Comparison of ENCODE assay signal across 22 cellular contexts in genomic region chr3:146899171-146899570, GRCh38.
"Had no signal": no experiment of that assay in that cellular context is flagged by ENCODE, and none has a peak within 500 bp of the region (broad histone marks: within the 10 kb centered on the region; RNA-seq: fewer than 3 reads in every experiment).

No MANE protein-coding gene starts in this region.

- H3K27me3 ChIP-seq: foreskin keratinocyte, hepatocyte, neutrophil, spleen, tibial artery, upper lobe of left lung, uterus had no signal

- ATAC-seq: effector memory CD8-positive, alpha-beta T cell; foreskin keratinocyte; left colon; left ventricle myocardium superior; psoas muscle; sciatic nerve; stimulated activated memory B cell treated with anti-CD40 and anti-IgM and Interleukin-4, amounts not matched to agents 10 μg/mL and 1 μg/mL and 100 μg/mL, for 72 hours had no signal

- H2AFZ ChIP-seq: hepatocyte had no signal

- H3K4me3 ChIP-seq: hepatocyte, lung, psoas muscle, spleen, tibial artery, upper lobe of left lung, uterus had no signal

- H3K79me2 ChIP-seq: hepatocyte had no signal

- H3K36me3 ChIP-seq: neutrophil, spleen, tibial artery, upper lobe of left lung, uterus had no signal

- H3K9me3 ChIP-seq: neutrophil, psoas muscle, spleen, tibial artery, upper lobe of left lung, uterus had no signal

- H3K4me1 ChIP-seq: foreskin keratinocyte, spleen, tibial artery, upper lobe of left lung, uterus had no signal

- DNase-seq: effector memory CD8-positive, alpha-beta T cell; erythroblast; foreskin keratinocyte; head of caudate nucleus; left colon; left ventricle myocardium superior; mesenchymal stem cell; naive B cell; nephron progenitor cell; psoas muscle; spleen; stimulated activated CD4-positive, alpha-beta T cell treated with anti-CD3 and anti-CD28 coated beads, Interleukin-15, amount 100 ng/mL, for 24 hours; stimulated activated CD4-positive, alpha-beta T cell treated with anti-CD3 and anti-CD28 coated beads, Interleukin-1b, Interleukin-23, amount 100 ng/mL, for 48 hours; stimulated activated CD4-positive, alpha-beta T cell treated with anti-CD3 and anti-CD28 coated beads, Interleukin-4, amount 100 ng/mL, for 24 hours; tibial artery; upper lobe of left lung; uterus had no signal

- H3K4me2 ChIP-seq: hepatocyte had no signal

- H3K27ac ChIP-seq: foreskin keratinocyte, hepatocyte, neutrophil, psoas muscle, spleen, tibial artery, upper lobe of left lung, uterus had no signal
